In the genomic region with DNA sequence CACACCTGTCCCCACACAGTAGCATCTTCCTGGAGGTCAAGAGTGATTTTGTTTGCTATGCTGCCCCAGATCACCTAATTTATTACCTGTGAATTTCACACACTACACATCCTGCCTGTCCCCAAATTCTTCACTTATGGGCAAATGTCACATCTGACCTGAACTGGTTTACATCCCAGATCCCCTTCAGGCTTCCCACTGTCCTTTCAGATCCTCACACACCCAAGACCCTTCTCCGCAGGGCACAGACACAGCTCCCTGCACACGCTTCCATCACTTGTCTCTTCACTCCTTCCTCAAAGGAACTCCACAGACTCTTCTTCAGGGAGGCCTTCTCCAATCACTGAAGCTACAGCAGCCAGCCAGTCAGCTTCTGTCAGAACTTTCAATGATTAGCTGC, we compare ENCODE assay signal across 19 cellular contexts.
DNase-seq lines count a peak whose midpoint lies in the region; ATAC-seq, FAIRE-seq and TF ChIP-seq lines count a peak whose summit lies in the region.
"Had no signal": no experiment of that assay in that cellular context is flagged by ENCODE, and none has a peak within 500 bp of the region (broad histone marks: within the 10 kb centered on the region; RNA-seq: fewer than 3 reads in every experiment).

No MANE protein-coding gene starts in this region.

- POLR2A ChIA-PET in K562 (lab: Yijun Ruan, JAX), result interaction anchor here (0.5 to 3.3 kb wide), 20 partner anchors 8 to 411 kb away, joined by 3 to 16 read pairs (median 6); a partner anchor contains a TSS

- H2BK5ac ChIP-seq in mesenchymal stem cell (ENCODE audit: low read depth, low read length, poor library complexity, severe bottlenecking), result no peak overlapping the region

- H2BK15ac ChIP-seq in mesenchymal stem cell (ENCODE audit: low read depth, poor library complexity, severe bottlenecking), result no peak overlapping the region

- no peak for TF ChIP-seq POLR2A in K562 (conservative IDR thresholded peaks at IDR 0.05)

- BruUV-seq in K562 (replicated peaks; lab: Mats Ljungman, UMichigan), result no TSS peak

- peaks cover 48% of the 10 kb centered on the region for H4K20me1 ChIP-seq in K562 (replicated peaks; ENCODE audit: control insufficient read depth, insufficient read depth, low read length)

- H3K79me1 ChIP-seq in mesenchymal stem cell (replicated peaks; ENCODE audit: low read length, poor library complexity, severe bottlenecking), result no peaks in the 10 kb centered on the region

- no peak overlapping the region for H2BK120ac ChIP-seq in mesenchymal stem cell (ENCODE audit: low read depth, low read length)

- H2AK5ac ChIP-seq in mesenchymal stem cell (ENCODE audit: low read length, severe bottlenecking), result no peak overlapping the region

- H2AFZ ChIP-seq in K562 (ENCODE audit: low read depth, low read length) (no peak overlapping the region), mesenchymal stem cell (ENCODE audit: low read depth, low read length) (no peak overlapping the region)

- no peak for TF ChIP-seq RAD21 in K562 (CRISPR knock-in tag; conservative IDR thresholded peaks at IDR 0.05 in 1 of 2, IDR thresholded peaks at IDR 0.05 in 1 of 2)

- H3K27me3 ChIP-seq in K562 (ENCODE audit: control insufficient read depth in 2 of 2, insufficient read depth in 2 of 2, low read length in 2 of 2), result peaks cover 5 to 25% of the 10 kb centered on the region in 2 experiments; a peak in 3 of 5 replicates
- H3K27me3 ChIP-seq in mesenchymal stem cell (ENCODE audit: control insufficient read depth in 1 of 2, insufficient read depth in 1 of 2, low read length in 2 of 2), result peaks cover 17 to 56% of the 10 kb centered on the region in 2 experiments

- in situ Hi-C loops in K562 (cut with MboI), result loop anchor here (5.0 kb wide), 1 partner anchor 62 kb away; no protein-coding TSS in a partner anchor

- no peak for TF ChIP-seq EP300 in K562 (IDR thresholded peaks at IDR 0.05; ENCODE audit: low read length)

- no peaks in the 10 kb centered on the region for H3K79me2 ChIP-seq in K562 (ENCODE audit: control insufficient read depth, insufficient read depth, low read length)

- H3K27ac Mint-ChIP-seq in immature natural killer cell, result peak overlapping the region in 4 of 6 donors; percentile 4 to 83 (median 46)
- H3K27ac Mint-ChIP-seq in type B pancreatic cell, result no peak overlapping the region
- H3K27ac Mint-ChIP-seq: CD4-positive, alpha-beta T cell; IgD-negative memory B cell had no signal

- H3K18ac ChIP-seq in mesenchymal stem cell (ENCODE audit: low read depth in 1 of 2, low read length in 2 of 2), result peak overlapping the region in 1 of 2 experiments; percentile 8

- H3K4me1 Mint-ChIP-seq in immature natural killer cell (peaks cover 50 to 80% of the 10 kb centered on the region in 2 donors), type B pancreatic cell (ENCODE audit: unreplicated experiment) (no peaks in the 10 kb centered on the region)
- H3K4me1 Mint-ChIP-seq: H9 had no signal

- FAIRE-seq in K562 (lab: Jason Lieb, UNC), result no peak
- FAIRE-seq: A204.1, GM19239, H1, HepG2 had no signal

- H3K36me3 Mint-ChIP-seq in immature natural killer cell, result peaks cover 8 to 27% (median 14%) of the 10 kb centered on the region in 3 donors
- H3K36me3 Mint-ChIP-seq in type B pancreatic cell, result no peaks in the 10 kb centered on the region

- intact Hi-C loops in K562 (cut with micrococcal nuclease), result no loop called here

- H3K9ac ChIP-seq in K562 (ENCODE audit: insufficient read depth in 1 of 2, low read depth in 2 of 2, low read length in 2 of 2) (no peak overlapping the region), mesenchymal stem cell (ENCODE audit: low read length) (no peak overlapping the region)

- CTCF ChIA-PET in K562 (lab: Yijun Ruan, JAX; ENCODE audit: low intra/inter-chr PET ratio), result interaction anchor here (0.5 to 2.4 kb wide), 8 partner anchors 10 to 508 kb away, joined by 3 to 17 read pairs (median 5); no protein-coding TSS in a partner anchor

- H3K4ac ChIP-seq in mesenchymal stem cell (ENCODE audit: low read depth in 1 of 2, low read length in 2 of 2), result no peak overlapping the region

- H3K27me3 Mint-ChIP-seq in immature natural killer cell (ENCODE audit: low read depth in 3 of 3) (peaks cover 2 to 4% (median 3%) of the 10 kb centered on the region in 3 donors), type B pancreatic cell (peaks cover 58% of the 10 kb centered on the region)

- H3K36me3 ChIP-seq in K562 (ENCODE audit: control insufficient read depth, insufficient read depth, low read length) (no peaks in the 10 kb centered on the region), mesenchymal stem cell (ENCODE audit: control insufficient read depth in 1 of 2, insufficient read depth in 2 of 2, low read depth in 1 of 2, low read length in 2 of 2) (no peaks in the 10 kb centered on the region)
- H3K36me3 ChIP-seq: BE2C had no signal

- ATAC-seq in K562, result no peak
- ATAC-seq in HG03135 (IDR thresholded peaks at IDR 0.05; ENCODE audit: unreplicated experiment), result no peak
- ATAC-seq: HepG2 had no signal

- no peak overlapping the region for H3K14ac ChIP-seq in mesenchymal stem cell (ENCODE audit: low read length in 2 of 2)

- H3K4me3 Mint-ChIP-seq in immature natural killer cell, result no peak overlapping the region
- no peak overlapping the region for H3K4me3 Mint-ChIP-seq in type B pancreatic cell
- H3K4me3 Mint-ChIP-seq: CD4-positive, alpha-beta T cell; H9 had no signal

- no peaks in the 10 kb centered on the region for H3K4me1 ChIP-seq in K562 (replicated peaks in 1 of 2; ENCODE audit: control insufficient read depth in 2 of 2, insufficient read depth in 2 of 2, low read length in 2 of 2)
- no peaks in the 10 kb centered on the region for H3K4me1 ChIP-seq in mesenchymal stem cell (ENCODE audit: control insufficient read depth, insufficient read depth, low read depth, low read length)
- H3K4me1 ChIP-seq: BE2C had no signal

- H3K27ac ChIP-seq in K562 (ENCODE audit: extremely low read depth, low read depth, low read length), result no peak overlapping the region
- H3K27ac ChIP-seq in mesenchymal stem cell (ENCODE audit: low read length, poor library complexity, severe bottlenecking), result no peak overlapping the region

- DNase-seq in K562 (ENCODE audit: extremely low read depth in 1 of 4, low spot score in 3 of 4), result no peak
- DNase-seq in immature natural killer cell, result no peak
- DNase-seq in type B pancreatic cell (ENCODE audit: extremely low spot score, unreplicated experiment), result peak; percentile 32
- no peak for DNase-seq in NCI-H446 treated with DMSO at 0.1 percent for 48 hours (lab: John Stamatoyannopoulos, UW)
- DNase-seq in mesenchymal stem cell, result no peak
- DNase-seq: ACHN; BE2C; C1 segment of cervical spinal cord; Calu3; CD4-positive, alpha-beta T cell; DMS79 treated with DMSO at 0.1 percent for 48 hours; GF-D8; H9 had no signal

- H3K23ac ChIP-seq in mesenchymal stem cell (ENCODE audit: low read length in 2 of 2), result no peak overlapping the region

- H3K4me2 ChIP-seq in K562 (ENCODE audit: insufficient read depth, low read length), result no peak overlapping the region
- no peak overlapping the region for H3K4me2 ChIP-seq in mesenchymal stem cell (ENCODE audit: low read length, poor library complexity, severe bottlenecking)

- H3K4me3 ChIP-seq in K562 (no peak overlapping the region), mesenchymal stem cell (ENCODE audit: insufficient read depth in 1 of 2, low read depth in 1 of 2, low read length in 2 of 2) (no peak overlapping the region)

- no peak overlapping the region for H4K91ac ChIP-seq in mesenchymal stem cell (ENCODE audit: low read length)

- WGBS in K562 (ENCODE audit: insufficient coverage, low coverage, missing lambda C conversion rate), result 3% methylated on average over 2 of the region's 2 CpGs
- 85% methylated on average over 2 of the region's 2 CpGs for WGBS in mesenchymal stem cell

- H3K9me3 Mint-ChIP-seq in immature natural killer cell (no peaks in the 10 kb centered on the region), type B pancreatic cell (no peaks in the 10 kb centered on the region)
- H3K9me3 Mint-ChIP-seq: CD4-positive, alpha-beta T cell; H9 had no signal

- no peak overlapping the region for H2BK12ac ChIP-seq in mesenchymal stem cell (ENCODE audit: low read length in 2 of 2)

- H4K8ac ChIP-seq in mesenchymal stem cell (ENCODE audit: low read length), result no peak overlapping the region

- H3K9me1 ChIP-seq in K562 (ENCODE audit: control insufficient read depth, insufficient read depth, low read length), result peaks cover 3% of the 10 kb centered on the region

- TF ChIP-seq CTCF in K562 (IDR thresholded peaks at IDR 0.05 in 2 of 3, conservative IDR thresholded peaks at IDR 0.05 in 1 of 3; ENCODE audit: insufficient read depth in 2 of 3, low read depth in 1 of 3, low read length in 3 of 3), result no peak
- no peak for TF ChIP-seq CTCF in type B pancreatic cell (conservative IDR thresholded peaks at IDR 0.05)

- H3K9me3 ChIP-seq in K562 (replicated peaks; ENCODE audit: control insufficient read depth, insufficient read depth, low read depth, low read length) (no peaks in the 10 kb centered on the region), mesenchymal stem cell (ENCODE audit: control insufficient read depth, low read length) (peaks cover 4% of the 10 kb centered on the region)
- H3K9me3 ChIP-seq: BE2C had no signal

TF ChIP-seq in K562, 482 proteins besides CTCF, POLR2A, EP300 and RAD21 (continues in another document):
- peak; percentile 8; the same call in 1 of the 2 replicates for TF ChIP-seq PRMT5 (CRISPR knock-in tag; IDR thresholded peaks at IDR 0.05)
- no peak for TF ChIP-seq STAT5A (IDR thresholded peaks at IDR 0.05; ENCODE audit: borderline replicate concordance, low read length)
